20 cellular contexts compared by ENCODE assay signal in genomic region chr7:36231406-36231805, GRCh38.
A peak's percentile ranks its signal among the peaks of the same experiment; 100 is the strongest.
DNase-seq lines count a peak whose midpoint lies in the region; ATAC-seq and TF ChIP-seq lines count a peak whose summit lies in the region.
"Had no signal": no experiment of that assay in that cellular context is flagged by ENCODE, and none has a peak within 500 bp of the region (broad histone marks: within the 10 kb centered on the region; RNA-seq: fewer than 3 reads in every experiment).

No MANE protein-coding gene starts in this region.

- H3K27me3 Mint-ChIP-seq in T-helper 17 cell (no peaks in the 10 kb centered on the region), mesothelial cell of epicardium (ENCODE audit: low read depth) (no peaks in the 10 kb centered on the region)
- no peaks in the 10 kb centered on the region for H3K27me3 Mint-ChIP-seq in activated CD4-positive, alpha-beta T cell treated with anti-CD3 and anti-CD28 coated beads for 36 hours
- H3K27me3 Mint-ChIP-seq: IgD-negative memory B cell had no signal

- CTCF ChIA-PET in activated CD4-positive, alpha-beta T cell treated with anti-CD3 and anti-CD28 coated beads for 36 hours (lab: Charles Lee) = interaction anchor here (0.8 kb wide), 1 partner anchor 11 kb away, joined by 3 read pairs; no protein-coding TSS in a partner anchor

- H3K4me3 Mint-ChIP-seq in T-helper 17 cell = no peak overlapping the region
- H3K4me3 Mint-ChIP-seq in mesothelial cell of epicardium = no peak overlapping the region
- no peak overlapping the region for H3K4me3 Mint-ChIP-seq in activated CD4-positive, alpha-beta T cell treated with anti-CD3 and anti-CD28 coated beads for 36 hours
- H3K4me3 Mint-ChIP-seq: IgD-negative memory B cell had no signal

- intact Hi-C loops in activated CD4-positive, alpha-beta T cell treated with anti-CD3 and anti-CD28 coated beads for 36 hours (cut with DNase I, micrococcal nuclease) = no loop called here

- H3K36me3 ChIP-seq in stomach smooth muscle (ENCODE audit: control insufficient read depth in 2 of 2, insufficient read depth in 2 of 2, low read length in 2 of 2) = no peaks in the 10 kb centered on the region

- no peaks in the 10 kb centered on the region for H3K9me3 Mint-ChIP-seq in mesothelial cell of epicardium
- no peaks in the 10 kb centered on the region for H3K9me3 Mint-ChIP-seq in activated CD4-positive, alpha-beta T cell treated with anti-CD3 and anti-CD28 coated beads for 36 hours (ENCODE audit: low read depth)
- H3K9me3 Mint-ChIP-seq: IgD-negative memory B cell had no signal

- TF ChIP-seq CTCF in 22Rv1 (IDR thresholded peaks at IDR 0.05) (no peak), mesothelial cell of epicardium (IDR thresholded peaks at IDR 0.05; ENCODE audit: unreplicated experiment) (no peak)

- H3K4me1 Mint-ChIP-seq in T-helper 17 cell = peaks cover 20% of the 10 kb centered on the region
- H3K4me1 Mint-ChIP-seq in mesothelial cell of epicardium = peaks cover 24% of the 10 kb centered on the region
- no peaks in the 10 kb centered on the region for H3K4me1 Mint-ChIP-seq in activated CD4-positive, alpha-beta T cell treated with anti-CD3 and anti-CD28 coated beads for 36 hours

- H3K27ac ChIP-seq in 22Rv1 (peak overlapping the region; percentile 85), stomach smooth muscle (ENCODE audit: low read length) (peak overlapping the region; percentile 18)

- no peak for DNase-seq in T-helper 17 cell
- no peak for DNase-seq in mesothelial cell of epicardium (ENCODE audit: low spot score in 2 of 2, unreplicated experiment in 2 of 2)
- DNase-seq in DMS153 (lab: John Stamatoyannopoulos, UW) = no peak
- no peak for DNase-seq in activated CD4-positive, alpha-beta T cell treated with anti-CD3 and anti-CD28 coated beads for 36 hours
- DNase-seq in AG20443 (ENCODE audit: low spot score) = no peak
- no peak for DNase-seq in SW480 (ENCODE audit: low spot score)
- DNase-seq: DMS79; H7; MV-4-11; NCI-H1105 treated with DMSO at 0.1 percent for 48 hours; NCI-H2029 treated with DMSO at 0.1 percent for 48 hours; NCI-H345; NCI-H524; NCI-H774; NK-92 treated with Interleukin-12 subunit alpha and Interleukin-12 subunit beta, amount 100 ng/mL, for 24 hours; SIG-M5 had no signal

- ATAC-seq in T-helper 17 cell = no peak
- ATAC-seq in activated CD4-positive, alpha-beta T cell treated with anti-CD3 and anti-CD28 coated beads for 36 hours = no peak
- ATAC-seq: Panc1 had no signal

- H3K9ac ChIP-seq in stomach smooth muscle (ENCODE audit: low read length in 2 of 2) = no peak overlapping the region

- H3K36me3 Mint-ChIP-seq in T-helper 17 cell (ENCODE audit: low read depth) (no peaks in the 10 kb centered on the region), mesothelial cell of epicardium (no peaks in the 10 kb centered on the region)
- no peaks in the 10 kb centered on the region for H3K36me3 Mint-ChIP-seq in activated CD4-positive, alpha-beta T cell treated with anti-CD3 and anti-CD28 coated beads for 36 hours (ENCODE audit: low read depth)

- H3K27ac Mint-ChIP-seq in T-helper 17 cell (peak overlapping the region; percentile 86), mesothelial cell of epicardium (peak overlapping the region; percentile 33)
- H3K27ac Mint-ChIP-seq in activated CD4-positive, alpha-beta T cell treated with anti-CD3 and anti-CD28 coated beads for 36 hours = no peak overlapping the region

- peaks cover 37% of the 10 kb centered on the region for H3K4me1 ChIP-seq in stomach smooth muscle (ENCODE audit: control insufficient read depth, insufficient read depth, low read length)

- H3K27me3 ChIP-seq in stomach smooth muscle (ENCODE audit: control insufficient read depth in 1 of 2, insufficient read depth in 2 of 2, low read length in 2 of 2) = no peaks in the 10 kb centered on the region

- POLR2A ChIA-PET in activated CD4-positive, alpha-beta T cell treated with anti-CD3 and anti-CD28 coated beads for 36 hours (lab: Charles Lee) = no interaction called here

- no peak overlapping the region for H3K4me3 ChIP-seq in stomach smooth muscle (ENCODE audit: low read length in 2 of 2)

- H3K9me3 ChIP-seq in T-helper 17 cell (ENCODE audit: control insufficient read depth, low read length, poor library complexity, severe bottlenecking) (no peaks in the 10 kb centered on the region), stomach smooth muscle (ENCODE audit: control insufficient read depth in 2 of 2, low read length in 2 of 2) (no peaks in the 10 kb centered on the region)
